19 cellular contexts compared by ENCODE assay signal in genomic region chr11:69471329-69472052, GRCh38. TPM values are rescaled to one million over a fixed set of nuclear protein-coding genes. Genes with fewer than 3 reads are reported as not detected.
A peak's percentile ranks its signal among the peaks of the same experiment; 100 is the strongest.
DNase-seq lines count a peak whose midpoint lies in the region; ATAC-seq and TF ChIP-seq lines count a peak whose summit lies in the region.
"Had no signal": no experiment of that assay in that cellular context is flagged by ENCODE, and none has a peak within 500 bp of the region (broad histone marks: within the 10 kb centered on the region; RNA-seq: fewer than 3 reads in every experiment).

No MANE protein-coding gene starts in this region.

- TF ChIP-seq POLR2A in sigmoid colon (IDR thresholded peaks at IDR 0.05), result no peak

- WGBS in sigmoid colon, 2 donors, result 58 to 89% methylated on average over 35 of the region's 35 CpGs

- H3K27me3 Mint-ChIP-seq in brain, result peaks cover 7% of the 10 kb centered on the region

- no peaks in the 10 kb centered on the region for H3K4me1 ChIP-seq in osteoblast (ENCODE audit: insufficient read depth, low read length)
- H3K4me1 ChIP-seq in upper lobe of right lung, result no peaks in the 10 kb centered on the region
- H3K4me1 ChIP-seq in sigmoid colon, result peaks cover 0 to 11% (median 5%) of the 10 kb centered on the region in 4 donors
- H3K4me1 ChIP-seq: gastrocnemius medialis had no signal

- intact Hi-C loops in upper lobe of right lung (cut with DNase I) (no loop called here), sigmoid colon (cut with DNase I) (no loop called here)

- H3K4me3 ChIP-seq in osteoblast (ENCODE audit: insufficient read depth, low read length) (no peak overlapping the region), upper lobe of right lung (no peak overlapping the region), sigmoid colon (no peak overlapping the region)
- H3K4me3 ChIP-seq: gastrocnemius medialis, MG63 had no signal

- TF ChIP-seq CTCF in brain (conservative IDR thresholded peaks at IDR 0.05), result no peak
- no peak for TF ChIP-seq CTCF in osteoblast (IDR thresholded peaks at IDR 0.05; ENCODE audit: extremely low read depth, low read depth, low read length)
- TF ChIP-seq CTCF in upper lobe of right lung (IDR thresholded peaks at IDR 0.05), result no peak
- no peak for TF ChIP-seq CTCF in sigmoid colon (IDR thresholded peaks at IDR 0.05)

- H3K36me3 ChIP-seq in osteoblast (ENCODE audit: insufficient read depth, low read length) (no peaks in the 10 kb centered on the region), upper lobe of right lung (no peaks in the 10 kb centered on the region), sigmoid colon (no peaks in the 10 kb centered on the region)
- H3K36me3 ChIP-seq: gastrocnemius medialis, MG63, WERI-Rb-1 had no signal

- peak overlapping the region in 1 of 5 experiments; percentile 69 for H3K4me3 Mint-ChIP-seq in brain
- H3K4me3 Mint-ChIP-seq: immature natural killer cell had no signal

- H3K27ac Mint-ChIP-seq in brain, result peak overlapping the region in 3 of 5 experiments; percentile 54 to 90 (median 80)
- H3K27ac Mint-ChIP-seq: immature natural killer cell had no signal

- peaks cover 12% of the 10 kb centered on the region for H3K4me1 Mint-ChIP-seq in brain
- H3K4me1 Mint-ChIP-seq: immature natural killer cell had no signal

- CTCF ChIA-PET in HEK293T (lab: Yijun Ruan, JAX), result no interaction called here

- H3K27me3 ChIP-seq in osteoblast (ENCODE audit: insufficient read depth, low read length) (no peaks in the 10 kb centered on the region), upper lobe of right lung (no peaks in the 10 kb centered on the region), sigmoid colon (peaks cover 0 to 4% (median 0%) of the 10 kb centered on the region in 3 donors)
- H3K27me3 ChIP-seq: gastrocnemius medialis, MG63 had no signal

- no peak overlapping the region for H3K4me2 ChIP-seq in osteoblast (ENCODE audit: insufficient read depth, low read length)

- H2AFZ ChIP-seq in osteoblast (ENCODE audit: low read length), result no peak overlapping the region

- POLR2A ChIA-PET in HEK293T (lab: Yijun Ruan, JAX), result no interaction called here

- TF ChIP-seq EP300 in sigmoid colon (IDR thresholded peaks at IDR 0.05), result no peak

- ATAC-seq in HG02870 (IDR thresholded peaks at IDR 0.05; ENCODE audit: unreplicated experiment), result no peak
- ATAC-seq in upper lobe of right lung, result no peak
- ATAC-seq: gastrocnemius medialis had no signal

- no peak overlapping the region for H3K27ac ChIP-seq in osteoblast (ENCODE audit: low read depth, low read length)
- H3K27ac ChIP-seq in upper lobe of right lung, result no peak overlapping the region
- no peak overlapping the region for H3K27ac ChIP-seq in sigmoid colon
- H3K27ac ChIP-seq: gastrocnemius medialis, WERI-Rb-1 had no signal

- peaks cover 0 to 6% (median 4%) of the 10 kb centered on the region in 5 experiments for H3K9me3 Mint-ChIP-seq in brain
- H3K9me3 Mint-ChIP-seq: immature natural killer cell had no signal

- DNase-seq in EH (ENCODE audit: low read depth) (peak; percentile 65), iPS-NIHi11 (ENCODE audit: low spot score) (peak; percentile 76), osteoblast (ENCODE audit: insufficient read length, low spot score, missing footprints) (peak; percentile 91), upper lobe of right lung (no peak), HEK293T (ENCODE audit: extremely low spot score) (no peak), sigmoid colon (no peak)
- DNase-seq: activated effector memory CD4-positive, alpha-beta T cell treated with Interleukin-2 at 50 U/mL for 16 hours; effector memory CD4-positive, alpha-beta T cell; gastrocnemius medialis; immature natural killer cell; MG63; NCI-H2029; NCI-H524 treated with DMSO at 0.1 percent for 48 hours; stimulated activated CD4-positive, alpha-beta T cell treated with anti-CD3 and anti-CD28 coated beads, Interleukin-4, amount 100 ng/mL, for 1 hour; SW 1271; WERI-Rb-1 had no signal

- no peaks in the 10 kb centered on the region for H3K36me3 Mint-ChIP-seq in brain
- H3K36me3 Mint-ChIP-seq: immature natural killer cell had no signal

- no peaks in the 10 kb centered on the region for H4K20me1 ChIP-seq in osteoblast (ENCODE audit: insufficient read depth, low read length)

- no peaks in the 10 kb centered on the region for H3K79me2 ChIP-seq in osteoblast (ENCODE audit: insufficient read depth, low read length)

- H3K9me3 ChIP-seq in osteoblast (ENCODE audit: low read depth, low read length) (no peaks in the 10 kb centered on the region), upper lobe of right lung (no peaks in the 10 kb centered on the region), sigmoid colon (no peaks in the 10 kb centered on the region)
- H3K9me3 ChIP-seq: gastrocnemius medialis, MG63 had no signal

TF ChIP-seq in HEK293T, 16 proteins besides CTCF, POLR2A, EP300 and RAD21:
- no peak for TF ChIP-seq TARDBP (IDR thresholded peaks at IDR 0.05)
- TF ChIP-seq SP1 (IDR thresholded peaks at IDR 0.05), result no peak
- no peak for TF ChIP-seq L3MBTL2 (conservative IDR thresholded peaks at IDR 0.05)
- no peak for TF ChIP-seq CTBP1 (IDR thresholded peaks at IDR 0.05; ENCODE audit: borderline replicate concordance)
- no peak for TF ChIP-seq LEF1 (IDR thresholded peaks at IDR 0.05; ENCODE audit: borderline replicate concordance)
- TF ChIP-seq FOXA1 (IDR thresholded peaks at IDR 0.05), result no peak
- TF ChIP-seq FOXK2 (IDR thresholded peaks at IDR 0.05), result no peak
- no peak for TF ChIP-seq SUZ12 (IDR thresholded peaks at IDR 0.05)
- TF ChIP-seq BHLHE40 (IDR thresholded peaks at IDR 0.05; ENCODE audit: borderline replicate concordance), result no peak
- TF ChIP-seq ZNF384 (IDR thresholded peaks at IDR 0.05), result no peak
- TF ChIP-seq ARNT (IDR thresholded peaks at IDR 0.05), result no peak
- TF ChIP-seq, protein P1, sequence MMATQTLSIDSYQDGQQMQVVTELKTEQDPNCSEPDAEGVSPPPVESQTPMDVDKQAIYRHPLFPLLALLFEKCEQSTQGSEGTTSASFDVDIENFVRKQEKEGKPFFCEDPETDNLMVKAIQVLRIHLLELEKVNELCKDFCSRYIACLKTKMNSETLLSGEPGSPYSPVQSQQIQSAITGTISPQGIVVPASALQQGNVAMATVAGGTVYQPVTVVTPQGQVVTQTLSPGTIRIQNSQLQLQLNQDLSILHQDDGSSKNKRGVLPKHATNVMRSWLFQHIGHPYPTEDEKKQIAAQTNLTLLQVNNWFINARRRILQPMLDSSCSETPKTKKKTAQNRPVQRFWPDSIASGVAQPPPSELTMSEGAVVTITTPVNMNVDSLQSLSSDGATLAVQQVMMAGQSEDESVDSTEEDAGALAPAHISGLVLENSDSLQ (IDR thresholded peaks at IDR 0.05), result no peak
- TF ChIP-seq FOXM1 (IDR thresholded peaks at IDR 0.05; ENCODE audit: borderline replicate concordance), result no peak
- TF ChIP-seq ELF4 (IDR thresholded peaks at IDR 0.05), result no peak
- TF ChIP-seq NFRKB (IDR thresholded peaks at IDR 0.05), result no peak
- no peak for TF ChIP-seq HDGF (IDR thresholded peaks at IDR 0.05; ENCODE audit: borderline replicate concordance)

RNA-seq across cellular contexts. Expression of gene LINC01488, which starts 10.0 kb away (rescaled TPM):
- polyA plus RNA-seq in brain (ENCODE audit: insufficient read depth, low read depth, low replicate concordance) (not detected), sigmoid colon (not detected)
- total RNA-seq in osteoblast (not detected in 2 replicates), upper lobe of right lung (not detected), sigmoid colon (under 1 TPM in 1 of 4 donors, not detected in 3; 0.36 TPM)
- total RNA-seq: gastrocnemius medialis had no signal
- polyA plus RNA-seq: AG04450, immature natural killer cell had no signal

Comparison
In these comparisons a context has a peak if more than half of its experiments do, and no peak if none do; other contexts are left out.
1. DNase-seq: peak in EH (single experiment), iPS-NIHi11 (single experiment) and osteoblast (single experiment); none in upper lobe of right lung (single experiment), HEK293T (single experiment) and sigmoid colon (single experiment).